Comparison of ENCODE assay signal across 1 cellular context in the genomic region with DNA sequence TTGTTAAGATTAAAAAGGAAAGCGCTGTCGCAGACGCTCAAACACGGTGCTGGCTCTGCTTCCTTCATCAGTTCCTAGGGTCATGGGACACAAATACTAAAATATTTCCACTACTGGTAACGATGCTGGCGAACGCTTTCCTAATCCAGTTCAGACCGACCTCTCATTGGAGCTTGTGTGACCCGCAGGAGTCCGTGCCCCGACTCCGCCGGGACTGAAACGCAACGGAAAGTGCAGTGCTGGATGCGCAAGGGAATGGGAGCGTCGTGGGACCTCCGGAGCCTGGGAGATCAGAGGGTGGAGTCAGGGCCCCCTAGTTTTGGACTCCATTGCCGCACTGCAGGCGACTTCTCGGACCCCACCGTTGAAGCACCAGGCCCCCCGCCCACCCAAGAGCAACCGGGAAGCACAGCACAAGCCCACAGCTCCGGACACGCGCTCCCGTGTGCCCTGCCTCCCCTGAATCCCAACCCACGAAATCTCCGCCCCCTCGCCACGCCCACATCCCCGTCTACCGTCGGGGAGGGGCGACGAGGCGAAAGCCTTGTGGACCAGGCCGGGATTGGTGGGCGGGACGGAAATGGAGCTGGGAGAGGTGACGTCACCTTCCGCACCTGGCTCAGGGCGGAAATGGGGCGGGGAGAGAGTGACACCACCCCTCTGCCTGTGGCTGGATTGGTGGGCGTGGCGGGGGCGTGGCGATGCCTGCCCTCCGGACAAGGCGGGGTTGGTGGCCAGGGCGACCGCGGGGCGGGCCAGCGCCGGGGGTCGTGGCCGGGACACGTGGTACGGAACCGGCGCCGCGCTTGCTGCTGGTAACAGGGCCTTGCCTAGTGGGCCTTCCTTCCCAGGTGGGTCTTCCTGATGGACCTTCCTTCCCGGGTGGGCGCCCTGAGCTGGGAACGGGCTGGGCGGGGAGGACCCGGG.
TF ChIP-seq lines count a peak whose summit lies in the region.

A gene (plus strand): TSS at position 783 of the 927 bp plus-strand sequence. CDS start 3,611 bp downstream, outside the sequence.

TF ChIP-seq in HepG2, 621 proteins besides CTCF, POLR2A, EP300 and RAD21 (continued from another document and continues in another):
- TF ChIP-seq, protein P1, sequence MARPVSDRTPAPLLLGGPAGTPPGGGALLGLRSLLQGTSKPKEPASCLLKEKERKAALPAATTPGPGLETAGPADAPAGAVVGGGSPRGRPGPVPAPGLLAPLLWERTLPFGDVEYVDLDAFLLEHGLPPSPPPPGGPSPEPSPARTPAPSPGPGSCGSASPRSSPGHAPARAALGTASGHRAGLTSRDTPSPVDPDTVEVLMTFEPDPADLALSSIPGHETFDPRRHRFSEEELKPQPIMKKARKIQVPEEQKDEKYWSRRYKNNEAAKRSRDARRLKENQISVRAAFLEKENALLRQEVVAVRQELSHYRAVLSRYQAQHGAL (CRISPR knock-in tag; IDR thresholded peaks at IDR 0.05; ENCODE audit: not compliant biosample characterization): no peak
- TF ChIP-seq SIX1 (CRISPR knock-in tag; IDR thresholded peaks at IDR 0.05; ENCODE audit: borderline replicate concordance): no peak
- TF ChIP-seq, protein P2, sequence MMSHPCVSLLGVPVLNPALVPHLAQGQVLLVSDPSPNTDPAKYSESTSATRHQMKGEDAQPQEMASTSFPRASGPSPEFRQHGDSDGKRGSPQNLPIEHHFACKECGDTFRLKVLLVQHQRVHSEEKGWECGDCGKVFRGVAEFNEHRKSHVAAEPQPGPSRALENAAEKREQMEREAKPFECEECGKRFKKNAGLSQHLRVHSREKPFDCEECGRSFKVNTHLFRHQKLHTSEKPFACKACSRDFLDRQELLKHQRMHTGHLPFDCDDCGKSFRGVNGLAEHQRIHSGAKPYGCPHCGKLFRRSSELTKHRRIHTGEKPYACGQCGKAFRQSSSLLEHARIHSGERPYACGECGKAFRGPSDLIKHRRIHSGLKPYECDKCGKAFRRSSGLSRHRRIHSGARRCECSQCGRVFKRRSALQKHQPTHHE (CRISPR knock-in tag; IDR thresholded peaks at IDR 0.05; ENCODE audit: borderline replicate concordance): no peak; the same call in 1 of the 2 replicates
- TF ChIP-seq ISL2 (CRISPR knock-in tag; IDR thresholded peaks at IDR 0.05): peak; percentile 46
- TF ChIP-seq ZNF138 (CRISPR knock-in tag; IDR thresholded peaks at IDR 0.05; ENCODE audit: low read depth): no peak; the same call in 1 of the 2 replicates
- TF ChIP-seq RFX3 (CRISPR knock-in tag; IDR thresholded peaks at IDR 0.05): peak; percentile 58; the same call in 1 of the 2 replicates
- peak; percentile 74; the same call in 1 of the 2 replicates for TF ChIP-seq ZMAT3 (CRISPR knock-in tag; conservative IDR thresholded peaks at IDR 0.05)
- TF ChIP-seq POLR2AphosphoS5 (IDR thresholded peaks at IDR 0.05; ENCODE audit: low read depth, low read length): peak; percentile 90
- no peak for TF ChIP-seq KLF9 (CRISPR knock-in tag; IDR thresholded peaks at IDR 0.05; ENCODE audit: low read depth)
- TF ChIP-seq ZNF121 (CRISPR knock-in tag; IDR thresholded peaks at IDR 0.05): no peak
- TF ChIP-seq, protein P3, sequence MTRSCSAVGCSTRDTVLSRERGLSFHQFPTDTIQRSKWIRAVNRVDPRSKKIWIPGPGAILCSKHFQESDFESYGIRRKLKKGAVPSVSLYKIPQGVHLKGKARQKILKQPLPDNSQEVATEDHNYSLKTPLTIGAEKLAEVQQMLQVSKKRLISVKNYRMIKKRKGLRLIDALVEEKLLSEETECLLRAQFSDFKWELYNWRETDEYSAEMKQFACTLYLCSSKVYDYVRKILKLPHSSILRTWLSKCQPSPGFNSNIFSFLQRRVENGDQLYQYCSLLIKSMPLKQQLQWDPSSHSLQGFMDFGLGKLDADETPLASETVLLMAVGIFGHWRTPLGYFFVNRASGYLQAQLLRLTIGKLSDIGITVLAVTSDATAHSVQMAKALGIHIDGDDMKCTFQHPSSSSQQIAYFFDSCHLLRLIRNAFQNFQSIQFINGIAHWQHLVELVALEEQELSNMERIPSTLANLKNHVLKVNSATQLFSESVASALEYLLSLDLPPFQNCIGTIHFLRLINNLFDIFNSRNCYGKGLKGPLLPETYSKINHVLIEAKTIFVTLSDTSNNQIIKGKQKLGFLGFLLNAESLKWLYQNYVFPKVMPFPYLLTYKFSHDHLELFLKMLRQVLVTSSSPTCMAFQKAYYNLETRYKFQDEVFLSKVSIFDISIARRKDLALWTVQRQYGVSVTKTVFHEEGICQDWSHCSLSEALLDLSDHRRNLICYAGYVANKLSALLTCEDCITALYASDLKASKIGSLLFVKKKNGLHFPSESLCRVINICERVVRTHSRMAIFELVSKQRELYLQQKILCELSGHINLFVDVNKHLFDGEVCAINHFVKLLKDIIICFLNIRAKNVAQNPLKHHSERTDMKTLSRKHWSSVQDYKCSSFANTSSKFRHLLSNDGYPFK (CRISPR knock-in tag; IDR thresholded peaks at IDR 0.05; ENCODE audit: borderline replicate concordance): peak; percentile 47; the same call in 1 of the 2 replicates
- peak; percentile 90 for TF ChIP-seq HNRNPLL (IDR thresholded peaks at IDR 0.05; ENCODE audit: low read depth, low read length, poor library complexity, severe bottlenecking)
- TF ChIP-seq, protein P4, sequence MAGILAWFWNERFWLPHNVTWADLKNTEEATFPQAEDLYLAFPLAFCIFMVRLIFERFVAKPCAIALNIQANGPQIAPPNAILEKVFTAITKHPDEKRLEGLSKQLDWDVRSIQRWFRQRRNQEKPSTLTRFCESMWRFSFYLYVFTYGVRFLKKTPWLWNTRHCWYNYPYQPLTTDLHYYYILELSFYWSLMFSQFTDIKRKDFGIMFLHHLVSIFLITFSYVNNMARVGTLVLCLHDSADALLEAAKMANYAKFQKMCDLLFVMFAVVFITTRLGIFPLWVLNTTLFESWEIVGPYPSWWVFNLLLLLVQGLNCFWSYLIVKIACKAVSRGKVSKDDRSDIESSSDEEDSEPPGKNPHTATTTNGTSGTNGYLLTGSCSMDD (CRISPR knock-in tag; IDR thresholded peaks at IDR 0.05): no peak
- no peak for TF ChIP-seq PAX8 (CRISPR knock-in tag; IDR thresholded peaks at IDR 0.05; ENCODE audit: borderline replicate concordance)
- TF ChIP-seq REL (CRISPR knock-in tag; conservative IDR thresholded peaks at IDR 0.05): no peak
- TF ChIP-seq SAP130 (CRISPR knock-in tag; IDR thresholded peaks at IDR 0.05; ENCODE audit: low read depth): peak; percentile 98
- TF ChIP-seq ZNF747 (CRISPR knock-in tag; IDR thresholded peaks at IDR 0.05; ENCODE audit: borderline replicate concordance): no peak
- TF ChIP-seq FIP1L1 (IDR thresholded peaks at IDR 0.05; ENCODE audit: borderline replicate concordance, insufficient read depth, low read depth, low read length): no peak
- TF ChIP-seq GATA4 (IDR thresholded peaks at IDR 0.05; ENCODE audit: borderline replicate concordance, low read depth): 0 out of 2 replicates have a peak, but pooled peaks have one; percentile 52
- TF ChIP-seq SMARCE1 (IDR thresholded peaks at IDR 0.05; ENCODE audit: borderline replicate concordance): no peak
- peak; percentile 78; the same call in 1 of the 2 replicates for TF ChIP-seq ZFP90 (CRISPR knock-in tag; IDR thresholded peaks at IDR 0.05; ENCODE audit: borderline replicate concordance)
- 0 out of 2 replicates have a peak, but pooled peaks have one; percentile 55 for TF ChIP-seq ZNF891 (CRISPR knock-in tag; IDR thresholded peaks at IDR 0.05)
- TF ChIP-seq ZFP62 (CRISPR knock-in tag; IDR thresholded peaks at IDR 0.05): no peak
- TF ChIP-seq, protein P5, sequence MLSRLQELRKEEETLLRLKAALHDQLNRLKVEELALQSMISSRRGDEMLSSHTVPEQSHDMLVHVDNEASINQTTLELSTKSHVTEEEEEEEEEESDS (CRISPR knock-in tag; IDR thresholded peaks at IDR 0.05; ENCODE audit: borderline replicate concordance): no peak
- TF ChIP-seq ZSCAN9 (CRISPR knock-in tag; IDR thresholded peaks at IDR 0.05; ENCODE audit: borderline replicate concordance): 0 out of 2 replicates have a peak, but pooled peaks have one; percentile 19
- no peak for TF ChIP-seq SMYD3 (CRISPR knock-in tag; IDR thresholded peaks at IDR 0.05)
- no peak for TF ChIP-seq TCF12 (IDR thresholded peaks at IDR 0.05)
- TF ChIP-seq TCF12 (CRISPR knock-in tag; IDR thresholded peaks at IDR 0.05): no peak
- TF ChIP-seq, protein P6, sequence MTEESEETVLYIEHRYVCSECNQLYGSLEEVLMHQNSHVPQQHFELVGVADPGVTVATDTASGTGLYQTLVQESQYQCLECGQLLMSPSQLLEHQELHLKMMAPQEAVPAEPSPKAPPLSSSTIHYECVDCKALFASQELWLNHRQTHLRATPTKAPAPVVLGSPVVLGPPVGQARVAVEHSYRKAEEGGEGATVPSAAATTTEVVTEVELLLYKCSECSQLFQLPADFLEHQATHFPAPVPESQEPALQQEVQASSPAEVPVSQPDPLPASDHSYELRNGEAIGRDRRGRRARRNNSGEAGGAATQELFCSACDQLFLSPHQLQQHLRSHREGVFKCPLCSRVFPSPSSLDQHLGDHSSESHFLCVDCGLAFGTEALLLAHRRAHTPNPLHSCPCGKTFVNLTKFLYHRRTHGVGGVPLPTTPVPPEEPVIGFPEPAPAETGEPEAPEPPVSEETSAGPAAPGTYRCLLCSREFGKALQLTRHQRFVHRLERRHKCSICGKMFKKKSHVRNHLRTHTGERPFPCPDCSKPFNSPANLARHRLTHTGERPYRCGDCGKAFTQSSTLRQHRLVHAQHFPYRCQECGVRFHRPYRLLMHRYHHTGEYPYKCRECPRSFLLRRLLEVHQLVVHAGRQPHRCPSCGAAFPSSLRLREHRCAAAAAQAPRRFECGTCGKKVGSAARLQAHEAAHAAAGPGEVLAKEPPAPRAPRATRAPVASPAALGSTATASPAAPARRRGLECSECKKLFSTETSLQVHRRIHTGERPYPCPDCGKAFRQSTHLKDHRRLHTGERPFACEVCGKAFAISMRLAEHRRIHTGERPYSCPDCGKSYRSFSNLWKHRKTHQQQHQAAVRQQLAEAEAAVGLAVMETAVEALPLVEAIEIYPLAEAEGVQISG (CRISPR knock-in tag; IDR thresholded peaks at IDR 0.05): peak; percentile 74
- 0 out of 2 replicates have a peak, but pooled peaks have one; percentile 17 for TF ChIP-seq FOXC1 (CRISPR knock-in tag; IDR thresholded peaks at IDR 0.05; ENCODE audit: borderline replicate concordance)
- peak; percentile 31 for TF ChIP-seq SRSF1 (optimal IDR thresholded peaks at IDR 0.05; ENCODE audit: low read depth, low read length)
- peak; percentile 23; the same call in 1 of the 2 replicates for TF ChIP-seq NCOR1 (IDR thresholded peaks at IDR 0.05; ENCODE audit: borderline replicate concordance, low read length)
- no peak for TF ChIP-seq ZNF644 (CRISPR knock-in tag; IDR thresholded peaks at IDR 0.05; ENCODE audit: low read depth)
- no peak for TF ChIP-seq MIXL1 (CRISPR knock-in tag; IDR thresholded peaks at IDR 0.05)
- no peak for TF ChIP-seq SYNCRIP (IDR thresholded peaks at IDR 0.05; ENCODE audit: insufficient read depth, low read depth, low read length)
- TF ChIP-seq BCL6 (CRISPR knock-in tag; IDR thresholded peaks at IDR 0.05): peak; percentile 35; the same call in 1 of the 2 replicates
- TF ChIP-seq LCORL (IDR thresholded peaks at IDR 0.05): no peak
- 0 out of 2 replicates have a peak, but pooled peaks have one; percentile 57 for TF ChIP-seq LCORL (CRISPR knock-in tag; IDR thresholded peaks at IDR 0.05)
- TF ChIP-seq ZBTB38 (CRISPR knock-in tag; IDR thresholded peaks at IDR 0.05): 0 out of 2 replicates have a peak, but pooled peaks have one; percentile 14
- no peak for TF ChIP-seq ZNF180 (CRISPR knock-in tag; IDR thresholded peaks at IDR 0.05; ENCODE audit: borderline replicate concordance, low read depth)
- no peak for TF ChIP-seq TBP (CRISPR knock-in tag; IDR thresholded peaks at IDR 0.05)
- 0 out of 2 replicates have a peak, but pooled peaks have one; percentile 39 for TF ChIP-seq DNMT3B (CRISPR knock-in tag; conservative IDR thresholded peaks at IDR 0.05)
- TF ChIP-seq SMAD3 (CRISPR knock-in tag; IDR thresholded peaks at IDR 0.05): no peak
- 0 out of 2 replicates have a peak, but pooled peaks have one; percentile 42 for TF ChIP-seq CEBPB (IDR thresholded peaks at IDR 0.05; ENCODE audit: borderline replicate concordance, low read depth, low read length)
- TF ChIP-seq ZNF12 (CRISPR knock-in tag; IDR thresholded peaks at IDR 0.05): no peak
- peak; percentile 36 for TF ChIP-seq YEATS4 (CRISPR knock-in tag; IDR thresholded peaks at IDR 0.05; ENCODE audit: borderline replicate concordance)
- TF ChIP-seq HDAC2 (CRISPR knock-in tag; IDR thresholded peaks at IDR 0.05): no peak; the same call in 1 of the 2 replicates
- TF ChIP-seq, protein P7, sequence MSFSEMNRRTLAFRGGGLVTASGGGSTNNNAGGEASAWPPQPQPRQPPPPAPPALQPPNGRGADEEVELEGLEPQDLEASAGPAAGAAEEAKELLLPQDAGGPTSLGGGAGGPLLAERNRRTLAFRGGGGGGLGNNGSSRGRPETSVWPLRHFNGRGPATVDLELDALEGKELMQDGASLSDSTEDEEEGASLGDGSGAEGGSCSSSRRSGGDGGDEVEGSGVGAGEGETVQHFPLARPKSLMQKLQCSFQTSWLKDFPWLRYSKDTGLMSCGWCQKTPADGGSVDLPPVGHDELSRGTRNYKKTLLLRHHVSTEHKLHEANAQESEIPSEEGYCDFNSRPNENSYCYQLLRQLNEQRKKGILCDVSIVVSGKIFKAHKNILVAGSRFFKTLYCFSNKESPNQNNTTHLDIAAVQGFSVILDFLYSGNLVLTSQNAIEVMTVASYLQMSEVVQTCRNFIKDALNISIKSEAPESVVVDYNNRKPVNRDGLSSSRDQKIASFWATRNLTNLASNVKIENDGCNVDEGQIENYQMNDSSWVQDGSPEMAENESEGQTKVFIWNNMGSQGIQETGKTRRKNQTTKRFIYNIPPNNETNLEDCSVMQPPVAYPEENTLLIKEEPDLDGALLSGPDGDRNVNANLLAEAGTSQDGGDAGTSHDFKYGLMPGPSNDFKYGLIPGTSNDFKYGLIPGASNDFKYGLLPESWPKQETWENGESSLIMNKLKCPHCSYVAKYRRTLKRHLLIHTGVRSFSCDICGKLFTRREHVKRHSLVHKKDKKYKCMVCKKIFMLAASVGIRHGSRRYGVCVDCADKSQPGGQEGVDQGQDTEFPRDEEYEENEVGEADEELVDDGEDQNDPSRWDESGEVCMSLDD (CRISPR knock-in tag; IDR thresholded peaks at IDR 0.05; ENCODE audit: borderline replicate concordance): no peak
- TF ChIP-seq, protein P8, sequence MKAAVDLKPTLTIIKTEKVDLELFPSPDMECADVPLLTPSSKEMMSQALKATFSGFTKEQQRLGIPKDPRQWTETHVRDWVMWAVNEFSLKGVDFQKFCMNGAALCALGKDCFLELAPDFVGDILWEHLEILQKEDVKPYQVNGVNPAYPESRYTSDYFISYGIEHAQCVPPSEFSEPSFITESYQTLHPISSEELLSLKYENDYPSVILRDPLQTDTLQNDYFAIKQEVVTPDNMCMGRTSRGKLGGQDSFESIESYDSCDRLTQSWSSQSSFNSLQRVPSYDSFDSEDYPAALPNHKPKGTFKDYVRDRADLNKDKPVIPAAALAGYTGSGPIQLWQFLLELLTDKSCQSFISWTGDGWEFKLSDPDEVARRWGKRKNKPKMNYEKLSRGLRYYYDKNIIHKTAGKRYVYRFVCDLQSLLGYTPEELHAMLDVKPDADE (CRISPR knock-in tag; IDR thresholded peaks at IDR 0.05): no peak
- TF ChIP-seq, protein P9, sequence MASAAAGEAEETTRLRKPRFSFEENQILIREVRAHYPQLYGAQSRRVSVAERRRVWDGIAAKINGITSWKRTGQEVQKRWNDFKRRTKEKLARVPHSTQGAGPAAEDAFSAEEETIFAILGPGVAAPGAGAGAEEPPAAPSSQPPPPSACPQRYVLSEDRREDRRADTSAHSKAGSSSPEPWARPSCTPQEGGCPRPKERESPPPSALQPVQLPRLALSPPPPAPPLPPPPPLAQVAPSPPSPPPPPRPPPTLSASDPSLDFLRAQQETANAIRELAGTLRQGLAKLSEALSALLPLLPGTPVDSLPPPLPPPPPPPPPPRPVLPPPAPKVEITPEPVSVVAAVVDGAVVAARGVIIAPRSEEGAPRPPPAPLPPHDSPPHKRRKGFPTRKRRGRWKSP (CRISPR knock-in tag; IDR thresholded peaks at IDR 0.05): peak; percentile 70; the same call in 1 of the 2 replicates
